Comparison of ENCODE assay signal across 1 cellular context in genomic region chr22:40637181-40638150, GRCh38.
TF ChIP-seq lines count a peak whose summit lies in the region.

No MANE protein-coding gene starts in this region.

TF ChIP-seq in HepG2, 621 proteins besides CTCF, POLR2A, EP300 and RAD21 (continued from another document and continues in another):
- TF ChIP-seq GPBP1L1 (CRISPR knock-in tag; IDR thresholded peaks at IDR 0.05) (no peak), ZNF615 (CRISPR knock-in tag; IDR thresholded peaks at IDR 0.05; ENCODE audit: borderline replicate concordance) (no peak), GMEB1 (CRISPR knock-in tag; IDR thresholded peaks at IDR 0.05; ENCODE audit: borderline replicate concordance) (no peak), ZNF274 (CRISPR knock-in tag; IDR thresholded peaks at IDR 0.05) (no peak), SIN3A (IDR thresholded peaks at IDR 0.05; ENCODE audit: borderline replicate concordance, low read depth, low read length) (peak; percentile 19; the same call in 1 of the 2 replicates), ZNF10 (CRISPR knock-in tag; IDR thresholded peaks at IDR 0.05; ENCODE audit: borderline replicate concordance, low read depth) (no peak), NRL (CRISPR knock-in tag; IDR thresholded peaks at IDR 0.05; ENCODE audit: borderline replicate concordance) (peak; percentile 32; the same call in 1 of the 2 replicates), ZNF773 (CRISPR knock-in tag; IDR thresholded peaks at IDR 0.05; ENCODE audit: borderline replicate concordance) (no peak), PHF21A (CRISPR knock-in tag; IDR thresholded peaks at IDR 0.05) (no peak), THAP7 (CRISPR knock-in tag; IDR thresholded peaks at IDR 0.05) (0 out of 2 replicates have a peak, but pooled peaks have one; percentile 55), BCL6 (CRISPR knock-in tag; IDR thresholded peaks at IDR 0.05) (no peak), ZKSCAN5 (CRISPR knock-in tag; IDR thresholded peaks at IDR 0.05) (no peak), ZNF44 (CRISPR knock-in tag; IDR thresholded peaks at IDR 0.05) (no peak; the same call in 1 of the 2 replicates), ZNF597 (CRISPR knock-in tag; IDR thresholded peaks at IDR 0.05) (no peak), ZBTB26 (CRISPR knock-in tag; IDR thresholded peaks at IDR 0.05; ENCODE audit: borderline replicate concordance) (no peak), ZNF652 (CRISPR knock-in tag; IDR thresholded peaks at IDR 0.05; ENCODE audit: borderline replicate concordance, low read depth) (no peak), HMGXB4 (CRISPR knock-in tag; IDR thresholded peaks at IDR 0.05; ENCODE audit: borderline replicate concordance in 1 of 2, low read depth in 1 of 2) (no peak; a peak in 1 of 4 replicates), ARID3A (IDR thresholded peaks at IDR 0.05; ENCODE audit: low read depth, low read length) (no peak), KLF15 (CRISPR knock-in tag; IDR thresholded peaks at IDR 0.05; ENCODE audit: borderline replicate concordance) (no peak), SMC3 (IDR thresholded peaks at IDR 0.05; ENCODE audit: low read length) (no peak), MEIS2 (CRISPR knock-in tag; IDR thresholded peaks at IDR 0.05) (no peak), ERF (CRISPR knock-in tag; IDR thresholded peaks at IDR 0.05) (no peak), SPEN (CRISPR knock-in tag; IDR thresholded peaks at IDR 0.05; ENCODE audit: low read depth) (no peak), AFF4 (CRISPR knock-in tag; IDR thresholded peaks at IDR 0.05) (no peak), ZNF263 (CRISPR knock-in tag; IDR thresholded peaks at IDR 0.05) (0 out of 2 replicates have a peak, but pooled peaks have one; percentile 21), ZNF24 (IDR thresholded peaks at IDR 0.05) (no peak), SSRP1 (CRISPR knock-in tag; IDR thresholded peaks at IDR 0.05) (no peak), ZNF737 (CRISPR knock-in tag; IDR thresholded peaks at IDR 0.05; ENCODE audit: borderline replicate concordance) (no peak), GFI1 (CRISPR knock-in tag; IDR thresholded peaks at IDR 0.05; ENCODE audit: borderline replicate concordance) (no peak), ZNF644 (CRISPR knock-in tag; IDR thresholded peaks at IDR 0.05; ENCODE audit: low read depth) (no peak), SP5 (CRISPR knock-in tag; IDR thresholded peaks at IDR 0.05; ENCODE audit: borderline replicate concordance, low read depth) (no peak), CAMTA2 (CRISPR knock-in tag; IDR thresholded peaks at IDR 0.05; ENCODE audit: borderline replicate concordance) (no peak), ZNF776 (CRISPR knock-in tag; IDR thresholded peaks at IDR 0.05) (0 out of 2 replicates have a peak, but pooled peaks have one; percentile 31), ATF4 (CRISPR knock-in tag; IDR thresholded peaks at IDR 0.05) (no peak), FOXP1 (IDR thresholded peaks at IDR 0.05) (no peak), FOXP1 (CRISPR knock-in tag; IDR thresholded peaks at IDR 0.05) (no peak), CEBPB (IDR thresholded peaks at IDR 0.05; ENCODE audit: borderline replicate concordance, low read depth, low read length) (no peak), ZNF430 (CRISPR knock-in tag; IDR thresholded peaks at IDR 0.05) (no peak), SNAPC4 (CRISPR knock-in tag; IDR thresholded peaks at IDR 0.05) (no peak), ZNF207 (IDR thresholded peaks at IDR 0.05; ENCODE audit: borderline replicate concordance) (no peak), ZNF709 (CRISPR knock-in tag; IDR thresholded peaks at IDR 0.05) (0 out of 2 replicates have a peak, but pooled peaks have one; percentile 68), ZFX (CRISPR knock-in tag; IDR thresholded peaks at IDR 0.05; ENCODE audit: low read depth) (peak; percentile 17), ATRX (CRISPR knock-in tag; IDR thresholded peaks at IDR 0.05; ENCODE audit: borderline replicate concordance) (no peak)
